10 cellular contexts compared by ENCODE assay signal in genomic region chr2:68317971-68318685, GRCh38.
A peak's percentile ranks its signal among the peaks of the same experiment; 100 is the strongest.
DNase-seq lines count a peak whose midpoint lies in the region; ATAC-seq and TF ChIP-seq lines count a peak whose summit lies in the region.
"Had no signal": no experiment of that assay in that cellular context is flagged by ENCODE, and none has a peak within 500 bp of the region (broad histone marks: within the 10 kb centered on the region; RNA-seq: fewer than 3 reads in every experiment).

No MANE protein-coding gene starts in this region.

- DNase-seq in HUDEP-2 (lab: John Stamatoyannopoulos, UW; ENCODE audit: unreplicated experiment in 76 of 76) (peak in 47 of 76 experiments; percentile 9 to 65 (median 50)), astrocyte of the spinal cord (ENCODE audit: low read depth, low spot score) (peak; percentile 12), NCI-H187 (lab: John Stamatoyannopoulos, UW) (no peak), HEK293T (ENCODE audit: extremely low spot score) (no peak)
- no peak for DNase-seq in activated CD8-positive, alpha-beta memory T cell treated with anti-CD3 and anti-CD28 coated beads, Interleukin-2, amount 50 U/mL, for 4 hours
- DNase-seq: activated naive CD8-positive, alpha-beta T cell treated with anti-CD3 and anti-CD28 coated beads, Interleukin-2, amount 10 ng/mL, durations not matched to agents 7 days and 5 days; NCI-H748 treated with DMSO at 0.1 percent for 48 hours had no signal

- CTCF ChIA-PET in HEK293T (lab: Yijun Ruan, JAX), result no interaction called here

- no peak for TF ChIP-seq CTCF in astrocyte of the spinal cord (IDR thresholded peaks at IDR 0.05; ENCODE audit: low read depth, low read length)

- H3K27ac ChIP-seq in layer of hippocampus (ENCODE audit: low read depth, low read length) (peak overlapping the region; percentile 90), stomach smooth muscle (ENCODE audit: low read length) (peak overlapping the region; percentile 80)

- H3K9me3 ChIP-seq in stomach smooth muscle (ENCODE audit: control insufficient read depth in 2 of 2, low read length in 2 of 2), result no peaks in the 10 kb centered on the region

- ATAC-seq in GM19351 (IDR thresholded peaks at IDR 0.05; ENCODE audit: unreplicated experiment), result no peak

- peaks cover 11% of the 10 kb centered on the region for H3K4me1 ChIP-seq in stomach smooth muscle (ENCODE audit: control insufficient read depth, insufficient read depth, low read length)

- in situ Hi-C loops in astrocyte of the spinal cord (cut with HindIII; ENCODE audit: low sequenced_read_pairs), result no loop called here

- peaks cover 2 to 6% of the 10 kb centered on the region in 2 donors for H3K36me3 ChIP-seq in stomach smooth muscle (ENCODE audit: control insufficient read depth in 2 of 2, insufficient read depth in 2 of 2, low read length in 2 of 2)

- no peaks in the 10 kb centered on the region for H3K27me3 ChIP-seq in layer of hippocampus (ENCODE audit: control insufficient read depth, insufficient read depth, low read length)
- H3K27me3 ChIP-seq in stomach smooth muscle (ENCODE audit: control insufficient read depth in 1 of 2, insufficient read depth in 2 of 2, low read length in 2 of 2), result no peaks in the 10 kb centered on the region

- peak overlapping the region; percentile 88 to 91 for H3K9ac ChIP-seq in stomach smooth muscle (ENCODE audit: low read length in 2 of 2)

- H3K4me3 ChIP-seq in astrocyte of the spinal cord (ENCODE audit: low read depth, low read length) (peak overlapping the region; percentile 79), stomach smooth muscle (ENCODE audit: low read length in 2 of 2) (peak overlapping the region; percentile 67 to 95)

- POLR2A ChIA-PET in HEK293T (lab: Yijun Ruan, JAX), result no interaction called here

TF ChIP-seq in HEK293T, 16 proteins besides CTCF, POLR2A, EP300 and RAD21:
- TF ChIP-seq PKNOX1 (IDR thresholded peaks at IDR 0.05), result no peak
- no peak for TF ChIP-seq ARNT (IDR thresholded peaks at IDR 0.05)
- no peak for TF ChIP-seq L3MBTL2 (conservative IDR thresholded peaks at IDR 0.05)
- TF ChIP-seq CTBP1 (IDR thresholded peaks at IDR 0.05; ENCODE audit: borderline replicate concordance), result no peak
- no peak for TF ChIP-seq FOXA1 (IDR thresholded peaks at IDR 0.05)
- TF ChIP-seq SUZ12 (IDR thresholded peaks at IDR 0.05), result no peak
- TF ChIP-seq NFRKB (IDR thresholded peaks at IDR 0.05), result no peak
- TF ChIP-seq TARDBP (IDR thresholded peaks at IDR 0.05), result no peak
- TF ChIP-seq FOXK2 (IDR thresholded peaks at IDR 0.05), result no peak
- no peak for TF ChIP-seq ELF4 (IDR thresholded peaks at IDR 0.05)
- no peak for TF ChIP-seq SP1 (IDR thresholded peaks at IDR 0.05)
- no peak for TF ChIP-seq ZNF384 (IDR thresholded peaks at IDR 0.05)
- no peak for TF ChIP-seq HDGF (IDR thresholded peaks at IDR 0.05; ENCODE audit: borderline replicate concordance)
- TF ChIP-seq FOXM1 (IDR thresholded peaks at IDR 0.05; ENCODE audit: borderline replicate concordance), result no peak
- TF ChIP-seq LEF1 (IDR thresholded peaks at IDR 0.05; ENCODE audit: borderline replicate concordance), result no peak
- no peak for TF ChIP-seq BHLHE40 (IDR thresholded peaks at IDR 0.05; ENCODE audit: borderline replicate concordance)

Comparison
In these comparisons a context has a peak if more than half of its experiments do, and no peak if none do; other contexts are left out.
1. DNase-seq: peak in HUDEP-2 (47 of 76) and astrocyte of the spinal cord (single experiment); none in NCI-H187 (0 of 2), HEK293T (single experiment) and activated CD8-positive, alpha-beta memory T cell treated with anti-CD3 and anti-CD28 coated beads, Interleukin-2, amount 50 U/mL, for 4 hours (single experiment).